ENCODE assay signal across 20 cellular contexts in genomic region chr7:2372724-2373123, GRCh38.
"Had no signal": no experiment of that assay in that cellular context is flagged by ENCODE, and none has a peak within 500 bp of the region (broad histone marks: within the 10 kb centered on the region; RNA-seq: fewer than 3 reads in every experiment).

No MANE protein-coding gene starts in this region.

- DNase-seq: activated CD4-positive, alpha-beta memory T cell treated with anti-CD3 and anti-CD28 coated beads, Interleukin-2, amount 10 ng/mL, durations not matched to agents 7 days and 5 days; activated CD4-positive, alpha-beta T cell treated with anti-CD3 and anti-CD28 coated beads for 48 hours; activated CD4-positive, CD25-positive, alpha-beta regulatory T cell; activated CD8-positive, alpha-beta memory T cell treated with anti-CD3 and anti-CD28 coated beads, Interleukin-2, amount 10 ng/mL, durations not matched to agents 7 days and 5 days; amniotic stem cell; dermis blood vessel endothelial cell; effector memory CD4-positive, alpha-beta T cell; foreskin melanocyte; head of caudate nucleus; lower lobe of right lung; T-cell; T1000; transverse colon; uterus had no signal

- H3K4me1 Mint-ChIP-seq: activated CD4-positive, alpha-beta memory T cell treated with anti-CD3 and anti-CD28 coated beads, Interleukin-2, amount 10 ng/mL, durations not matched to agents 7 days and 5 days; mesothelial cell of epicardium; neural crest cell had no signal

- H3K27me3 Mint-ChIP-seq: activated CD4-positive, alpha-beta memory T cell treated with anti-CD3 and anti-CD28 coated beads, Interleukin-2, amount 10 ng/mL, durations not matched to agents 7 days and 5 days; activated CD8-positive, alpha-beta memory T cell treated with anti-CD3 and anti-CD28 coated beads, Interleukin-2, amount 10 ng/mL, durations not matched to agents 7 days and 5 days; progenitor cell of endocrine pancreas; stimulated activated naive CD8-positive, alpha-beta T cell treated with anti-CD3 and anti-CD28 coated beads, Interleukin-15, Interleukin-2, amounts not matched to agents 100 ng/mL and 50 ng/mL, for 24 hours; T-cell had no signal

- H3K4me3 Mint-ChIP-seq: activated CD4-positive, alpha-beta memory T cell treated with anti-CD3 and anti-CD28 coated beads, Interleukin-2, amount 10 ng/mL, durations not matched to agents 7 days and 5 days; activated CD8-positive, alpha-beta memory T cell treated with anti-CD3 and anti-CD28 coated beads, Interleukin-2, amount 10 ng/mL, durations not matched to agents 7 days and 5 days; mesothelial cell of epicardium; neural crest cell; stimulated activated naive CD8-positive, alpha-beta T cell treated with anti-CD3 and anti-CD28 coated beads, Interleukin-15, Interleukin-2, amounts not matched to agents 100 ng/mL and 50 ng/mL, for 24 hours; T-cell had no signal

- H3K9me3 ChIP-seq: lower lobe of right lung, suprapubic skin, transverse colon, uterus had no signal

- H3K27ac Mint-ChIP-seq: activated CD4-positive, alpha-beta memory T cell treated with anti-CD3 and anti-CD28 coated beads, Interleukin-2, amount 10 ng/mL, durations not matched to agents 7 days and 5 days; activated CD8-positive, alpha-beta memory T cell treated with anti-CD3 and anti-CD28 coated beads, Interleukin-2, amount 10 ng/mL, durations not matched to agents 7 days and 5 days; mesothelial cell of epicardium; progenitor cell of endocrine pancreas; stimulated activated naive CD8-positive, alpha-beta T cell treated with anti-CD3 and anti-CD28 coated beads, Interleukin-15, Interleukin-2, amounts not matched to agents 100 ng/mL and 50 ng/mL, for 24 hours; T-cell had no signal

- H3K9me3 Mint-ChIP-seq: activated CD4-positive, alpha-beta memory T cell treated with anti-CD3 and anti-CD28 coated beads, Interleukin-2, amount 10 ng/mL, durations not matched to agents 7 days and 5 days; activated naive CD4-positive, alpha-beta T cell treated with anti-CD3 and anti-CD28 coated beads, Interleukin-2, amount 50 U/mL, for 72 hours; mesothelial cell of epicardium; neural crest cell; stimulated activated naive CD8-positive, alpha-beta T cell treated with anti-CD3 and anti-CD28 coated beads, Interleukin-15, Interleukin-2, amounts not matched to agents 100 ng/mL and 50 ng/mL, for 24 hours; T-cell had no signal

- ATAC-seq: activated CD8-positive, alpha-beta memory T cell treated with anti-CD3 and anti-CD28 coated beads, Interleukin-2, amount 10 ng/mL, durations not matched to agents 7 days and 5 days; T-cell had no signal
